ENCODE assay signal across 1 cellular context in genomic region chr16:84604477-84605013, GRCh38.
TF ChIP-seq lines count a peak whose summit lies in the region.

No MANE protein-coding gene starts in this region.

TF ChIP-seq in A549, 52 proteins besides CTCF, POLR2A, EP300 and RAD21 (continued from another document):
- TF ChIP-seq HMGXB4 (CRISPR knock-in tag; IDR thresholded peaks at IDR 0.05; ENCODE audit: borderline replicate concordance): no peak
- TF ChIP-seq POLR2AphosphoS2 (conservative IDR thresholded peaks at IDR 0.05; ENCODE audit: low read length): no peak
- no peak for TF ChIP-seq RCOR1 (IDR thresholded peaks at IDR 0.05; ENCODE audit: low read depth, low read length)
- TF ChIP-seq ATOH8 (CRISPR knock-in tag; IDR thresholded peaks at IDR 0.05; ENCODE audit: low read depth): no peak
- no peak for TF ChIP-seq FOSB (CRISPR knock-in tag; IDR thresholded peaks at IDR 0.05)
- TF ChIP-seq NR3C1 (IDR thresholded peaks at IDR 0.05): no peak
- no peak for TF ChIP-seq RARB (CRISPR knock-in tag; IDR thresholded peaks at IDR 0.05)
- no peak for TF ChIP-seq CEBPB (IDR thresholded peaks at IDR 0.05)
- TF ChIP-seq JUN (IDR thresholded peaks at IDR 0.05): no peak
- TF ChIP-seq, protein P1, sequence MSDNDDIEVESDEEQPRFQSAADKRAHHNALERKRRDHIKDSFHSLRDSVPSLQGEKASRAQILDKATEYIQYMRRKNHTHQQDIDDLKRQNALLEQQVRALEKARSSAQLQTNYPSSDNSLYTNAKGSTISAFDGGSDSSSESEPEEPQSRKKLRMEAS (IDR thresholded peaks at IDR 0.05): no peak
- no peak for TF ChIP-seq EHF (CRISPR knock-in tag; IDR thresholded peaks at IDR 0.05)
- TF ChIP-seq HDAC2 (IDR thresholded peaks at IDR 0.05): no peak
- no peak for TF ChIP-seq HOXB5 (CRISPR knock-in tag; IDR thresholded peaks at IDR 0.05)
- no peak for TF ChIP-seq NPAS2 (CRISPR knock-in tag; IDR thresholded peaks at IDR 0.05; ENCODE audit: borderline replicate concordance)
- no peak for TF ChIP-seq HOXB13 (CRISPR knock-in tag; IDR thresholded peaks at IDR 0.05; ENCODE audit: low read depth)
- TF ChIP-seq MAZ (IDR thresholded peaks at IDR 0.05; ENCODE audit: borderline replicate concordance, low read depth, low read length): no peak
